Comparison of ENCODE assay signal across 9 cellular contexts in the genomic region with DNA sequence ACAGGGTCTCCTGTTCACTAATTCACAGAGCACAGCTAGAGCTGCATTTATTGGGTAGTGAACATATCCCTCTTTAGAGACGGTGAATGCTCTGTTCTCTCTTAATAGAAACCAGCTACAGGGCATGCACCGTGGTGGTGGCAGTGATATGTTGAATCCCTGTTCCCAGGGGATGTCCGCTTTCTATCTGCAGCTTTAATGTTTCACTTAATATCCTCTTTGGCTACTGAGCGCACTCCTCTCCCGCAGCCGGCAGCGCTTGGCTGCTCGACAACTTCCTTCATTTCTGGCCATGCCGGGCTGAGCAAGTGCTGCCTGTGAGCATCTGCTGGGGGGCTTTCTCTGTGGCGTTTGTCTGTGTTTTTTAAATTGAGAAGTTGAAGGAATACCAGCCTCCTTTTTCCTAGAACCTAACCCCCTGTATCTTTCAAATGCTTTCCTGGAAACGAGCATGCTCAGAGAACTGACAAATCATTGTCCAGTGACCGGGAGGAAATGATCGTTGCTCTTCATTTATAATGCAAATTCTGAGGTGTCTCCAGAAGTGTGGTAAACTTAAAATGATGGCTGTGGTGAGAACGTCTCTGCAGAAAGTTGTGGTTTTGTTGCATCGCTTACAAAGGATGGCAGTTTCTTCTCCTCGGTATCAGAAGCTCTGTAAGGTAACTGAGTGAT.
DNase-seq lines count a peak whose midpoint lies in the region; ATAC-seq and TF ChIP-seq lines count a peak whose summit lies in the region.
"Had no signal": no experiment of that assay in that cellular context is flagged by ENCODE, and none has a peak within 500 bp of the region (broad histone marks: within the 10 kb centered on the region; RNA-seq: fewer than 3 reads in every experiment).

No MANE protein-coding gene starts in this region.

- no peak overlapping the region for H2BK20ac ChIP-seq in IMR-90 (ENCODE audit: low read depth, low read length)

- no peak overlapping the region for H4K91ac ChIP-seq in IMR-90 (ENCODE audit: insufficient read depth, low read depth, low read length)

- peaks cover 0 to 14% of the 10 kb centered on the region in 2 experiments; a peak in 2 of 4 replicates for H3K79me1 ChIP-seq in IMR-90 (ENCODE audit: low read depth in 1 of 2, low read length in 2 of 2)

- no peak overlapping the region for H4K5ac ChIP-seq in IMR-90 (ENCODE audit: low read depth, low read length)

- no peak overlapping the region for H3K27ac Mint-ChIP-seq in mesothelial cell of epicardium

- no peak overlapping the region for H2AK5ac ChIP-seq in IMR-90 (ENCODE audit: low read depth, low read length)

- H3K18ac ChIP-seq in IMR-90 (ENCODE audit: low read depth, low read length): no peak overlapping the region

- 8% methylated on average over 2 of the region's 16 CpGs; no CpG with 5 or more reads in 1 of the 2 experiments for WGBS in IMR-90 (ENCODE audit: extremely low coverage in 2 of 2, insufficient read length in 1 of 2), 2 experiments
- 29 to 51% (median 42%) methylated on average over 14 to 16 of the region's 16 CpGs for WGBS in stomach, 5 donors

- H3K27me3 Mint-ChIP-seq in mesothelial cell of epicardium (ENCODE audit: low read depth): no peaks in the 10 kb centered on the region

- H3K4me1 Mint-ChIP-seq in mesothelial cell of epicardium: peaks cover 25% of the 10 kb centered on the region

- peak overlapping the region; percentile 72 for H3K4me2 ChIP-seq in IMR-90 (ENCODE audit: low read depth, low read length)

- H4K20me1 ChIP-seq in IMR-90 (ENCODE audit: insufficient read depth, low read length): no peaks in the 10 kb centered on the region

- no peak overlapping the region for H4K8ac ChIP-seq in IMR-90 (ENCODE audit: low read depth in 2 of 2, low read length in 2 of 2)

- no peak overlapping the region for H2BK15ac ChIP-seq in IMR-90 (ENCODE audit: low read depth, low read length)

- peak overlapping the region; percentile 49; the same call in 1 of the 2 replicates for H3K14ac ChIP-seq in IMR-90 (replicated peaks; ENCODE audit: low read depth, low read length)

- peak; percentile 95 for ATAC-seq in GM21528 (IDR thresholded peaks at IDR 0.05; ENCODE audit: low FRiP score, unreplicated experiment)
- ATAC-seq in IMR-90 (ENCODE audit: low read depth): peak; percentile 67

- H3K4ac ChIP-seq in IMR-90 (ENCODE audit: low read depth, low read length): peak overlapping the region; percentile 16; the same call in 1 of the 2 replicates

- intact Hi-C loops in IMR-90 (cut with micrococcal nuclease): loop anchor here (1.0 to 5.0 kb wide), 2 partner anchors 1051 to 1119 kb away; no protein-coding TSS in a partner anchor
- intact Hi-C loops in colonic mucosa (cut with DNase I): loop anchor here (5.0 to 10.0 kb wide), 5 partner anchors 192 to 1052 kb away; no protein-coding TSS in a partner anchor
- intact Hi-C loops in stomach (cut with DNase I; ENCODE audit: low total_unique reads): loop anchor here (10.0 kb wide), 1 partner anchor 1052 kb away; no protein-coding TSS in a partner anchor

- no peak overlapping the region for H2BK120ac ChIP-seq in IMR-90 (ENCODE audit: low read depth, low read length)

- TF ChIP-seq CTCF in IMR-90 (conservative IDR thresholded peaks at IDR 0.05; ENCODE audit: low read depth, low read length) (no peak), colonic mucosa (IDR thresholded peaks at IDR 0.05) (no peak), mesothelial cell of epicardium (IDR thresholded peaks at IDR 0.05; ENCODE audit: unreplicated experiment) (no peak), stomach (IDR thresholded peaks at IDR 0.05) (no peak)

- H3K9me3 Mint-ChIP-seq in mesothelial cell of epicardium: no peaks in the 10 kb centered on the region

- H3K9me1 ChIP-seq in IMR-90 (ENCODE audit: insufficient read depth, low read length): no peaks in the 10 kb centered on the region

- H3K4me1 ChIP-seq in IMR-90 (ENCODE audit: control insufficient read depth, insufficient read depth, low read length) (peaks cover 4% of the 10 kb centered on the region), colonic mucosa (no peaks in the 10 kb centered on the region), stomach (peaks cover 0 to 21% (median 9%) of the 10 kb centered on the region in 4 donors)

- peak overlapping the region; percentile 40 for H3K4me3 Mint-ChIP-seq in mesothelial cell of epicardium

- peak overlapping the region; percentile 11; the same call in 1 of the 2 replicates for H3K4me3 ChIP-seq in IMR-90 (ENCODE audit: insufficient read depth, low read depth, low read length)
- peak overlapping the region; percentile 11 for H3K4me3 ChIP-seq in colonic mucosa
- peak overlapping the region; percentile 2 to 16 (median 15) for H3K4me3 ChIP-seq in stomach
- H3K4me3 ChIP-seq: thoracic aorta had no signal

- in situ Hi-C loops in IMR-90 (cut with MboI; ENCODE audit: low sequenced_read_pairs): loop anchor here (10.0 kb wide), 3 partner anchors 552 to 1122 kb away; no protein-coding TSS in a partner anchor

- H3K9me3 ChIP-seq in IMR-90 (ENCODE audit: control insufficient read depth, insufficient read depth, low read length) (no peaks in the 10 kb centered on the region), colonic mucosa (no peaks in the 10 kb centered on the region), stomach (no peaks in the 10 kb centered on the region)
- H3K9me3 ChIP-seq: thoracic aorta had no signal

- no TSS peak for BruUV-seq in IMR-90 (replicated peaks; lab: Mats Ljungman, UMichigan)

- DNase-seq in GF-D8 (lab: John Stamatoyannopoulos, UW) (peak; percentile 82), IMR-90 (peak; percentile 30), UCSD-AML1 (lab: John Stamatoyannopoulos, UW; ENCODE audit: unreplicated experiment) (peak; percentile 15), colonic mucosa (peak; percentile 35), mesothelial cell of epicardium (ENCODE audit: low spot score in 2 of 2, unreplicated experiment in 2 of 2) (no peak), stomach (peak; percentile 31), NCI-H446 treated with DMSO at 0.1 percent for 48 hours (lab: John Stamatoyannopoulos, UW) (no peak)

- H3K27me3 ChIP-seq in IMR-90 (ENCODE audit: control insufficient read depth, insufficient read depth, low read length) (no peaks in the 10 kb centered on the region), colonic mucosa (no peaks in the 10 kb centered on the region), stomach (no peaks in the 10 kb centered on the region)

- peak overlapping the region; percentile 27 for H2AFZ ChIP-seq in IMR-90 (replicated peaks; ENCODE audit: low read length, poor library complexity)

- peak overlapping the region; percentile 10; the same call in 1 of the 2 replicates for H3K56ac ChIP-seq in IMR-90 (ENCODE audit: extremely low read depth, insufficient read depth, low read length)

- POLR2A ChIA-PET in IMR-90 (lab: Charles Lee; ENCODE audit: unreplicated experiment): no interaction called here

- dilution Hi-C loops in IMR-90 (cut with HindIII; ENCODE audit: low sequenced_read_pairs, unreplicated experiment): no loop called here

- H3K23ac ChIP-seq in IMR-90 (ENCODE audit: low read depth, low read length): peak overlapping the region; percentile 78

- CTCF ChIA-PET in IMR-90 (lab: Yijun Ruan, JAX): no interaction called here

- no peak overlapping the region for H2BK5ac ChIP-seq in IMR-90 (ENCODE audit: low read depth, low read length, poor library complexity, severe bottlenecking)

- no peak for TF ChIP-seq RAD21 in IMR-90 (IDR thresholded peaks at IDR 0.05; ENCODE audit: low read length)

- no peak overlapping the region for H2AK9ac ChIP-seq in IMR-90 (replicated peaks; ENCODE audit: low read depth, low read length, poor library complexity)

- H3K27ac ChIP-seq in IMR-90 (ENCODE audit: insufficient read depth, low read length) (no peak overlapping the region), colonic mucosa (no peak overlapping the region), stomach (no peak overlapping the region)
- H3K27ac ChIP-seq: thoracic aorta had no signal

- TF ChIP-seq EP300 in stomach (IDR thresholded peaks at IDR 0.05): no peak

- H3K9ac ChIP-seq in IMR-90 (ENCODE audit: low read depth, low read length): peak overlapping the region; percentile 19; the same call in 1 of the 2 replicates
- H3K9ac ChIP-seq in colonic mucosa (ENCODE audit: low read depth in 2 of 2, low read length in 2 of 2): no peak overlapping the region

- H3K36me3 Mint-ChIP-seq in mesothelial cell of epicardium: peaks cover 17% of the 10 kb centered on the region

- TF ChIP-seq POLR2A in IMR-90 (IDR thresholded peaks at IDR 0.05; ENCODE audit: low read depth, low read length) (no peak), stomach (IDR thresholded peaks at IDR 0.05) (no peak)

- H3K36me3 ChIP-seq in IMR-90 (ENCODE audit: control insufficient read depth, insufficient read depth, low read length) (no peaks in the 10 kb centered on the region), colonic mucosa (no peaks in the 10 kb centered on the region), stomach (peaks cover 0 to 26% (median 14%) of the 10 kb centered on the region in 4 donors)
- H3K36me3 ChIP-seq: thoracic aorta had no signal

TF ChIP-seq in IMR-90, 13 proteins besides CTCF, POLR2A, EP300 and RAD21 (continues in another document):
- TF ChIP-seq, protein P1, sequence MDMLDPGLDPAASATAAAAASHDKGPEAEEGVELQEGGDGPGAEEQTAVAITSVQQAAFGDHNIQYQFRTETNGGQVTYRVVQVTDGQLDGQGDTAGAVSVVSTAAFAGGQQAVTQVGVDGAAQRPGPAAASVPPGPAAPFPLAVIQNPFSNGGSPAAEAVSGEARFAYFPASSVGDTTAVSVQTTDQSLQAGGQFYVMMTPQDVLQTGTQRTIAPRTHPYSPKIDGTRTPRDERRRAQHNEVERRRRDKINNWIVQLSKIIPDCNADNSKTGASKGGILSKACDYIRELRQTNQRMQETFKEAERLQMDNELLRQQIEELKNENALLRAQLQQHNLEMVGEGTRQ (IDR thresholded peaks at IDR 0.05; ENCODE audit: low read depth, low read length): no peak
- no peak for TF ChIP-seq MAZ (IDR thresholded peaks at IDR 0.05; ENCODE audit: borderline replicate concordance, low read depth, low read length)
- no peak for TF ChIP-seq MXI1 (IDR thresholded peaks at IDR 0.05; ENCODE audit: borderline replicate concordance, low read depth, low read length)
- no peak for TF ChIP-seq RFX5 (IDR thresholded peaks at IDR 0.05; ENCODE audit: low read depth, low read length)
- no peak for TF ChIP-seq RCOR1 (IDR thresholded peaks at IDR 0.05; ENCODE audit: insufficient replicate concordance, low read length)
- no peak for TF ChIP-seq CHD1 (IDR thresholded peaks at IDR 0.05; ENCODE audit: low read depth, low read length)
- TF ChIP-seq, protein P2, sequence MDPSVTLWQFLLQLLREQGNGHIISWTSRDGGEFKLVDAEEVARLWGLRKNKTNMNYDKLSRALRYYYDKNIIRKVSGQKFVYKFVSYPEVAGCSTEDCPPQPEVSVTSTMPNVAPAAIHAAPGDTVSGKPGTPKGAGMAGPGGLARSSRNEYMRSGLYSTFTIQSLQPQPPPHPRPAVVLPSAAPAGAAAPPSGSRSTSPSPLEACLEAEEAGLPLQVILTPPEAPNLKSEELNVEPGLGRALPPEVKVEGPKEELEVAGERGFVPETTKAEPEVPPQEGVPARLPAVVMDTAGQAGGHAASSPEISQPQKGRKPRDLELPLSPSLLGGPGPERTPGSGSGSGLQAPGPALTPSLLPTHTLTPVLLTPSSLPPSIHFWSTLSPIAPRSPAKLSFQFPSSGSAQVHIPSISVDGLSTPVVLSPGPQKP (IDR thresholded peaks at IDR 0.05; ENCODE audit: borderline replicate concordance, low read depth, low read length): no peak

Comparison
In these comparisons a context has a peak if more than half of its experiments do, and no peak if none do; other contexts are left out.
1. DNase-seq: peak in GF-D8 (single experiment), IMR-90 (single experiment), UCSD-AML1 (single experiment), colonic mucosa (single experiment) and stomach (single experiment); none in mesothelial cell of epicardium (0 of 2) and NCI-H446 treated with DMSO at 0.1 percent for 48 hours (single experiment).
2. Peak in every context shown above with its lines, with median percentiles within 50 percentile points of each other: H3K4me3 ChIP-seq.